Comparison of ENCODE assay signal across 15 cellular contexts in genomic region chr7:127189885-127190284, GRCh38.
DNase-seq lines count a peak whose midpoint lies in the region; ATAC-seq and TF ChIP-seq lines count a peak whose summit lies in the region.
"Had no signal": no experiment of that assay in that cellular context is flagged by ENCODE, and none has a peak within 500 bp of the region (broad histone marks: within the 10 kb centered on the region; RNA-seq: fewer than 3 reads in every experiment).

No MANE protein-coding gene starts in this region.

- no peak for TF ChIP-seq CTCF in heart right ventricle (IDR thresholded peaks at IDR 0.05)

- H3K36me3 ChIP-seq in heart right ventricle: no peaks in the 10 kb centered on the region

- no peak overlapping the region for H3K27ac Mint-ChIP-seq in activated naive CD4-positive, alpha-beta T cell treated with anti-CD3 and anti-CD28 coated beads, Interleukin-2, amount 10 ng/mL, durations not matched to agents 7 days and 5 days
- H3K27ac Mint-ChIP-seq: CD8-positive, alpha-beta memory T cell; nephron progenitor cell had no signal

- H3K27me3 Mint-ChIP-seq in activated naive CD4-positive, alpha-beta T cell treated with anti-CD3 and anti-CD28 coated beads, Interleukin-2, amount 10 ng/mL, durations not matched to agents 7 days and 5 days: no peaks in the 10 kb centered on the region

- no peak overlapping the region for H3K27ac ChIP-seq in right cardiac atrium (ENCODE audit: low read length)
- no peak overlapping the region for H3K27ac ChIP-seq in heart right ventricle
- H3K27ac ChIP-seq: A549, foreskin keratinocyte had no signal

- ATAC-seq in right cardiac atrium: no peak
- peak; percentile 34 to 97 (median 81) for ATAC-seq in heart right ventricle
- ATAC-seq: A549, foreskin keratinocyte, left colon had no signal

- CTCF ChIA-PET in activated naive CD4-positive, alpha-beta T cell treated with anti-CD3 and anti-CD28 coated beads, Interleukin-2, amount 10 ng/mL, durations not matched to agents 7 days and 5 days (lab: Charles Lee): no interaction called here

- H3K4me1 Mint-ChIP-seq in activated naive CD4-positive, alpha-beta T cell treated with anti-CD3 and anti-CD28 coated beads, Interleukin-2, amount 10 ng/mL, durations not matched to agents 7 days and 5 days: no peaks in the 10 kb centered on the region

- H3K27me3 ChIP-seq in right cardiac atrium (ENCODE audit: control insufficient read depth, insufficient read depth) (no peaks in the 10 kb centered on the region), heart right ventricle (no peaks in the 10 kb centered on the region)
- H3K27me3 ChIP-seq: foreskin keratinocyte had no signal

- WGBS in right cardiac atrium: 33% methylated on average over 3 of the region's 3 CpGs
- WGBS in heart right ventricle, 2 donors: 29 to 31% methylated on average over 3 of the region's 3 CpGs

- DNase-seq in cardiac septum (ENCODE audit: low spot score) (peak; percentile 78), right cardiac atrium (no peak), NCI-H524 treated with DMSO at 0.1 percent for 48 hours (lab: John Stamatoyannopoulos, UW) (peak; percentile 71), heart right ventricle (peak; percentile 12 to 18), T-helper 1 cell (no peak), NK-92 (lab: John Stamatoyannopoulos, UW; ENCODE audit: unreplicated experiment) (no peak)
- no peak for DNase-seq in activated T-cell treated with anti-CD3 and anti-CD28 coated beads, Interleukin-2, amount 50 U/mL, for 48 hours
- DNase-seq in activated naive CD4-positive, alpha-beta T cell treated with anti-CD3 and anti-CD28 coated beads, Interleukin-2, amount 10 ng/mL, durations not matched to agents 7 days and 5 days: no peak
- DNase-seq: activated CD8-positive, alpha-beta memory T cell treated with anti-CD3 and anti-CD28 coated beads for 24 hours; CD8-positive, alpha-beta memory T cell; foreskin keratinocyte; Karpas-422; left colon; nephron progenitor cell had no signal

- H3K9me3 Mint-ChIP-seq in activated naive CD4-positive, alpha-beta T cell treated with anti-CD3 and anti-CD28 coated beads, Interleukin-2, amount 10 ng/mL, durations not matched to agents 7 days and 5 days: no peaks in the 10 kb centered on the region
- H3K9me3 Mint-ChIP-seq: CD8-positive, alpha-beta memory T cell; nephron progenitor cell had no signal

- H3K9me3 ChIP-seq in right cardiac atrium (ENCODE audit: control insufficient read depth, low read length): no peaks in the 10 kb centered on the region
- H3K9me3 ChIP-seq in heart right ventricle: no peaks in the 10 kb centered on the region
- H3K9me3 ChIP-seq: A549 had no signal

- H3K4me1 ChIP-seq in right cardiac atrium (ENCODE audit: control insufficient read depth, insufficient read depth, low read length): no peaks in the 10 kb centered on the region
- H3K4me1 ChIP-seq in heart right ventricle: peaks cover 0 to 9% (median 0%) of the 10 kb centered on the region in 9 donors
- H3K4me1 ChIP-seq: A549, foreskin keratinocyte had no signal

- no peak overlapping the region for H3K4me3 Mint-ChIP-seq in activated naive CD4-positive, alpha-beta T cell treated with anti-CD3 and anti-CD28 coated beads, Interleukin-2, amount 10 ng/mL, durations not matched to agents 7 days and 5 days
- H3K4me3 Mint-ChIP-seq: CD8-positive, alpha-beta memory T cell; nephron progenitor cell had no signal

- intact Hi-C loops in cardiac septum (cut with DNase I): no loop called here
- intact Hi-C loops in right cardiac atrium (cut with DNase I): no loop called here
- intact Hi-C loops in heart right ventricle (cut with DNase I): no loop called here

- H3K36me3 Mint-ChIP-seq in activated naive CD4-positive, alpha-beta T cell treated with anti-CD3 and anti-CD28 coated beads, Interleukin-2, amount 10 ng/mL, durations not matched to agents 7 days and 5 days: no peaks in the 10 kb centered on the region
- H3K36me3 Mint-ChIP-seq: CD8-positive, alpha-beta memory T cell had no signal

- no peak overlapping the region for H3K4me3 ChIP-seq in right cardiac atrium (ENCODE audit: low read length)
- H3K4me3 ChIP-seq in heart right ventricle: no peak overlapping the region
- H3K4me3 ChIP-seq: A549 had no signal

Comparison
In these comparisons a context has a peak if more than half of its experiments do, and no peak if none do; other contexts are left out.
1. DNase-seq: peak in cardiac septum (single experiment), NCI-H524 treated with DMSO at 0.1 percent for 48 hours (single experiment) and heart right ventricle (2 of 2); none in right cardiac atrium (0 of 3), activated T-cell treated with anti-CD3 and anti-CD28 coated beads, Interleukin-2, amount 50 U/mL, for 48 hours (0 of 2), activated naive CD4-positive, alpha-beta T cell treated with anti-CD3 and anti-CD28 coated beads, Interleukin-2, amount 10 ng/mL, durations not matched to agents 7 days and 5 days (single experiment), T-helper 1 cell (0 of 5) and NK-92 (single experiment).
2. ATAC-seq: peak in heart right ventricle (8 of 8); none in right cardiac atrium (0 of 2).